Comparison of ENCODE assay signal across 25 cellular contexts in genomic region chr11:103327721-103328120, GRCh38.
"Had no signal": no experiment of that assay in that cellular context is flagged by ENCODE, and none has a peak within 500 bp of the region (broad histone marks: within the 10 kb centered on the region; RNA-seq: fewer than 3 reads in every experiment).

No MANE protein-coding gene starts in this region.

- H3K4me3 Mint-ChIP-seq: activated CD4-positive, alpha-beta T cell treated with anti-CD3 and anti-CD28 coated beads, Interleukin-2, amount 10 ng/mL, durations not matched to agents 24 days and 14 days; activated naive CD4-positive, alpha-beta T cell treated with anti-CD3 and anti-CD28 coated beads, Interleukin-2, amount 10 ng/mL, durations not matched to agents 7 days and 5 days; activated naive CD8-positive, alpha-beta T cell treated with anti-CD3 and anti-CD28 coated beads for 36 hours; T-helper 17 cell; WTC11 had no signal

- H3K36me3 Mint-ChIP-seq: activated naive CD4-positive, alpha-beta T cell treated with anti-CD3 and anti-CD28 coated beads, Interleukin-2, amount 10 ng/mL, durations not matched to agents 7 days and 5 days had no signal

- ATAC-seq: T-helper 17 cell, WTC11 had no signal

- DNase-seq: activated CD4-positive, alpha-beta T cell treated with anti-CD3 and anti-CD28 coated beads for 1 hour; activated CD4-positive, alpha-beta T cell treated with anti-CD3 and anti-CD28 coated beads, Interleukin-2, amount 10 ng/mL, durations not matched to agents 24 days and 14 days; activated CD4-positive, alpha-beta T cell treated with anti-CD3 and anti-CD28 coated beads, Interleukin-2, amount 50 U/mL, for 48 hours; activated gamma-delta T cell treated with Interleukin-2 at 50 U/mL for 16 hours; activated naive CD4-positive, alpha-beta T cell treated with anti-CD3 and anti-CD28 coated beads, Interleukin-2, amount 10 ng/mL, durations not matched to agents 7 days and 5 days; activated naive CD8-positive, alpha-beta T cell treated with anti-CD3 and anti-CD28 coated beads for 36 hours; activated T-cell treated with anti-CD3 and anti-CD28 coated beads for 4 hours; activated T-cell treated with anti-CD3 and anti-CD28 coated beads, Interleukin-2, amount 50 U/mL, for 48 hours; anterior cingulate cortex; MG63; MV-4-11; NCI-H1092 treated with DMSO at 0.1 percent for 48 hours; NCI-H1417 treated with DMSO at 0.1 percent for 48 hours; NCI-H1694; NCI-H2029; NCI-H2107; NCI-H2171 treated with DMSO at 0.1 percent for 48 hours; NCI-H226; NCI-H526; NCI-H82; SIG-M5; T-helper 17 cell; T1000 had no signal

- H3K9me3 Mint-ChIP-seq: activated CD4-positive, alpha-beta T cell treated with anti-CD3 and anti-CD28 coated beads, Interleukin-2, amount 10 ng/mL, durations not matched to agents 24 days and 14 days; activated naive CD4-positive, alpha-beta T cell treated with anti-CD3 and anti-CD28 coated beads, Interleukin-2, amount 10 ng/mL, durations not matched to agents 7 days and 5 days; activated naive CD8-positive, alpha-beta T cell treated with anti-CD3 and anti-CD28 coated beads for 36 hours; activated T-helper 2 cell treated with anti-CD3 and anti-CD28 coated beads, Interferon-gamma antibody, Interleukin-2, Interleukin-4, amounts not matched to agents 10 μg/mL and 5 μg/mL and 100 μg/mL, durations not matched to agents 14 hours and 24 hours and 36 hours; WTC11 had no signal

- H3K27me3 ChIP-seq: MG63 had no signal

- H3K9me3 ChIP-seq: MG63 had no signal

- H3K27ac Mint-ChIP-seq: activated CD4-positive, alpha-beta T cell treated with anti-CD3 and anti-CD28 coated beads, Interleukin-2, amount 10 ng/mL, durations not matched to agents 24 days and 14 days; activated naive CD4-positive, alpha-beta T cell treated with anti-CD3 and anti-CD28 coated beads, Interleukin-2, amount 10 ng/mL, durations not matched to agents 7 days and 5 days; activated naive CD8-positive, alpha-beta T cell treated with anti-CD3 and anti-CD28 coated beads for 36 hours; activated T-helper 2 cell treated with anti-CD3 and anti-CD28 coated beads, Interferon-gamma antibody, Interleukin-2, Interleukin-4, amounts not matched to agents 10 μg/mL and 5 μg/mL and 100 μg/mL, durations not matched to agents 14 hours and 24 hours and 36 hours; T-helper 17 cell; WTC11 had no signal

- H3K4me3 ChIP-seq: MG63 had no signal
